In genomic region chr9:94952553-94953373, GRCh38 we compare ENCODE assay signal across 8 cellular contexts.
DNase-seq lines count a peak whose midpoint lies in the region; ATAC-seq and TF ChIP-seq lines count a peak whose summit lies in the region.

No MANE protein-coding gene starts in this region.

- POLR2A ChIA-PET in activated naive CD8-positive, alpha-beta T cell treated with anti-CD3 and anti-CD28 coated beads, Interleukin-2, amount 10 ng/mL, durations not matched to agents 7 days and 5 days (lab: Charles Lee) = no interaction called here

- H3K4me1 ChIP-seq in colonic mucosa = peaks cover 3% of the 10 kb centered on the region

- H3K4me1 Mint-ChIP-seq in activated naive CD8-positive, alpha-beta T cell treated with anti-CD3 and anti-CD28 coated beads, Interleukin-2, amount 10 ng/mL, durations not matched to agents 7 days and 5 days = peaks cover 25% of the 10 kb centered on the region

- no peak overlapping the region for H3K9ac ChIP-seq in colonic mucosa (ENCODE audit: low read depth in 2 of 2, low read length in 2 of 2)

- no peaks in the 10 kb centered on the region for H3K9me3 ChIP-seq in colonic mucosa

- H3K27me3 ChIP-seq in colonic mucosa = no peaks in the 10 kb centered on the region

- no peak overlapping the region for H3K4me3 ChIP-seq in colonic mucosa

- peak overlapping the region; percentile 76 for H3K27ac Mint-ChIP-seq in activated naive CD8-positive, alpha-beta T cell treated with anti-CD3 and anti-CD28 coated beads, Interleukin-2, amount 10 ng/mL, durations not matched to agents 7 days and 5 days

- DNase-seq in activated naive CD8-positive, alpha-beta T cell treated with anti-CD3 and anti-CD28 coated beads, Interleukin-2, amount 10 ng/mL, durations not matched to agents 7 days and 5 days = no peak
- peak; percentile 55 for DNase-seq in medulla oblongata (ENCODE audit: extremely low spot score)
- DNase-seq in colonic mucosa = no peak
- no peak for DNase-seq in midbrain (lab: John Stamatoyannopoulos, UW)
- DNase-seq in Ammon's horn (ENCODE audit: low spot score) = no peak

- no peaks in the 10 kb centered on the region for H3K27me3 Mint-ChIP-seq in activated naive CD8-positive, alpha-beta T cell treated with anti-CD3 and anti-CD28 coated beads, Interleukin-2, amount 10 ng/mL, durations not matched to agents 7 days and 5 days

- ATAC-seq in GM18520 (IDR thresholded peaks at IDR 0.05; ENCODE audit: unreplicated experiment) (peak; percentile 81), HG02798 (IDR thresholded peaks at IDR 0.05; ENCODE audit: poor library complexity, unreplicated experiment) (peak; percentile 62), GM19328 (IDR thresholded peaks at IDR 0.05; ENCODE audit: unreplicated experiment) (no peak)
- ATAC-seq in activated naive CD8-positive, alpha-beta T cell treated with anti-CD3 and anti-CD28 coated beads, Interleukin-2, amount 10 ng/mL, durations not matched to agents 7 days and 5 days (ENCODE audit: low read depth) = peak; percentile 90

- H3K4me3 Mint-ChIP-seq in activated naive CD8-positive, alpha-beta T cell treated with anti-CD3 and anti-CD28 coated beads, Interleukin-2, amount 10 ng/mL, durations not matched to agents 7 days and 5 days = peak overlapping the region; percentile 63

- no peaks in the 10 kb centered on the region for H3K9me3 Mint-ChIP-seq in activated naive CD8-positive, alpha-beta T cell treated with anti-CD3 and anti-CD28 coated beads, Interleukin-2, amount 10 ng/mL, durations not matched to agents 7 days and 5 days

- intact Hi-C loops in colonic mucosa (cut with DNase I) = no loop called here

- no peaks in the 10 kb centered on the region for H3K36me3 ChIP-seq in colonic mucosa

- peaks cover 8% of the 10 kb centered on the region for H3K36me3 Mint-ChIP-seq in activated naive CD8-positive, alpha-beta T cell treated with anti-CD3 and anti-CD28 coated beads, Interleukin-2, amount 10 ng/mL, durations not matched to agents 7 days and 5 days

- no peak overlapping the region for H3K27ac ChIP-seq in colonic mucosa

- no peak for TF ChIP-seq CTCF in colonic mucosa (IDR thresholded peaks at IDR 0.05)
